In genomic region chr13:20142019-20142926, GRCh38 we compare ENCODE assay signal across 33 cellular contexts. TPM values are rescaled to one million over a fixed set of nuclear protein-coding genes. Genes with fewer than 3 reads are reported as not detected.
DNase-seq lines count a peak whose midpoint lies in the region; ATAC-seq and TF ChIP-seq lines count a peak whose summit lies in the region.
"Had no signal": no experiment of that assay in that cellular context is flagged by ENCODE, and none has a peak within 500 bp of the region (broad histone marks: within the 10 kb centered on the region; RNA-seq: fewer than 3 reads in every experiment).

No MANE protein-coding gene starts in this region.

- H3K18ac ChIP-seq in IMR-90 (ENCODE audit: low read depth, low read length), result no peak overlapping the region

- H3K56ac ChIP-seq in IMR-90 (ENCODE audit: extremely low read depth, insufficient read depth, low read length), result no peak overlapping the region

- H3K4me1 ChIP-seq in IMR-90 (ENCODE audit: control insufficient read depth, insufficient read depth, low read length) (peaks cover 2% of the 10 kb centered on the region; the same call in 1 of the 2 replicates), suprapubic skin (peaks cover 11% of the 10 kb centered on the region)

- H3K4me1 Mint-ChIP-seq in activated CD4-positive, alpha-beta memory T cell treated with anti-CD3 and anti-CD28 coated beads, Interleukin-2, amount 10 ng/mL, durations not matched to agents 7 days and 5 days, result peaks cover 1% of the 10 kb centered on the region
- peaks cover 3% of the 10 kb centered on the region for H3K4me1 Mint-ChIP-seq in activated CD4-positive, alpha-beta memory T cell treated with anti-CD3 and anti-CD28 coated beads for 36 hours (ENCODE audit: low read depth)
- no peaks in the 10 kb centered on the region for H3K4me1 Mint-ChIP-seq in natural killer cell treated with Interleukin-12 subunit alpha and Interleukin-12 subunit beta and Interleukin-15 and Interleukin-18, amount 100 ng/mL, for 72 hours (ENCODE audit: low read depth in 2 of 2)
- H3K4me1 Mint-ChIP-seq in activated T-helper 1 cell treated with anti-CD3 and anti-CD28 coated beads, Interleukin-12 subunit alpha, Interleukin-12 subunit beta, Interleukin-2, Interleukin-4 antibody, amounts not matched to agents 30 ng/mL and 10 ng/mL and 1 ng/mL, durations not matched to agents 14 hours and 24 hours and 36 hours (ENCODE audit: low read depth), result peaks cover 4% of the 10 kb centered on the region
- H3K4me1 Mint-ChIP-seq in MCF 10A (ENCODE audit: insufficient read depth, unreplicated experiment), result no peaks in the 10 kb centered on the region
- H3K4me1 Mint-ChIP-seq: activated CD4-positive, alpha-beta T cell treated with anti-CD3 and anti-CD28 coated beads for 36 hours; neural crest cell had no signal

- dilution Hi-C loops in IMR-90 (cut with HindIII; ENCODE audit: low sequenced_read_pairs, unreplicated experiment), result no loop called here

- DNase-seq in activated CD4-positive, alpha-beta memory T cell treated with anti-CD3 and anti-CD28 coated beads, Interleukin-2, amount 10 ng/mL, durations not matched to agents 7 days and 5 days, result peak; percentile 6
- no peak for DNase-seq in activated CD4-positive, alpha-beta memory T cell treated with anti-CD3 and anti-CD28 coated beads for 36 hours
- no peak for DNase-seq in IMR-90
- DNase-seq in natural killer cell treated with Interleukin-12 subunit alpha and Interleukin-12 subunit beta and Interleukin-15 and Interleukin-18, amount 100 ng/mL, for 72 hours (ENCODE audit: low spot score), result peak; percentile 58
- no peak for DNase-seq in suprapubic skin (ENCODE audit: low spot score in 2 of 2)
- no peak for DNase-seq in activated T-helper 1 cell treated with anti-CD3 and anti-CD28 coated beads, Interleukin-12 subunit alpha, Interleukin-12 subunit beta, Interleukin-2, Interleukin-4 antibody, amounts not matched to agents 30 ng/mL and 10 ng/mL and 1 ng/mL, durations not matched to agents 14 hours and 24 hours and 36 hours (ENCODE audit: low spot score)
- no peak for DNase-seq in MCF 10A (ENCODE audit: unreplicated experiment)
- DNase-seq: activated CD4-positive, alpha-beta T cell treated with anti-CD3 and anti-CD28 coated beads for 36 hours; activated gamma-delta T cell; activated naive CD8-positive, alpha-beta T cell treated with anti-CD3 and anti-CD28 coated beads for 36 hours; activated T-cell treated with anti-CD3 and anti-CD28 coated beads, Interleukin-2, amount 50 U/mL, for 1 hour; aorta; caudate nucleus; cortex of kidney; effector memory CD4-positive, alpha-beta T cell; erythroblast; GOT3; mesenchymal stem cell; NCI-H1417; NCI-H2029 treated with DMSO at 0.1 percent for 48 hours; NCI-H446; NCI-H748 treated with DMSO at 0.1 percent for 48 hours; stimulated activated CD4-positive, alpha-beta T cell treated with anti-CD3 and anti-CD28 coated beads, Interleukin-4, amount 100 ng/mL, for 24 hours; T-helper 9 cell had no signal

- H3K4me2 ChIP-seq in IMR-90 (ENCODE audit: low read depth, low read length), result no peak overlapping the region
- H3K4me2 ChIP-seq: KMS-11 had no signal

- peaks cover 63% of the 10 kb centered on the region for H3K27me3 Mint-ChIP-seq in activated CD4-positive, alpha-beta memory T cell treated with anti-CD3 and anti-CD28 coated beads, Interleukin-2, amount 10 ng/mL, durations not matched to agents 7 days and 5 days
- peaks cover 50% of the 10 kb centered on the region for H3K27me3 Mint-ChIP-seq in activated CD4-positive, alpha-beta memory T cell treated with anti-CD3 and anti-CD28 coated beads for 36 hours
- peaks cover 17 to 48% of the 10 kb centered on the region in 2 donors for H3K27me3 Mint-ChIP-seq in natural killer cell treated with Interleukin-12 subunit alpha and Interleukin-12 subunit beta and Interleukin-15 and Interleukin-18, amount 100 ng/mL, for 72 hours
- peaks cover 68% of the 10 kb centered on the region for H3K27me3 Mint-ChIP-seq in activated T-helper 1 cell treated with anti-CD3 and anti-CD28 coated beads, Interleukin-12 subunit alpha, Interleukin-12 subunit beta, Interleukin-2, Interleukin-4 antibody, amounts not matched to agents 30 ng/mL and 10 ng/mL and 1 ng/mL, durations not matched to agents 14 hours and 24 hours and 36 hours (ENCODE audit: insufficient read depth)
- no peaks in the 10 kb centered on the region for H3K27me3 Mint-ChIP-seq in MCF 10A (ENCODE audit: insufficient read depth, unreplicated experiment)

- H2BK120ac ChIP-seq in IMR-90 (ENCODE audit: low read depth, low read length), result no peak overlapping the region

- H3K36me3 Mint-ChIP-seq in activated CD4-positive, alpha-beta memory T cell treated with anti-CD3 and anti-CD28 coated beads, Interleukin-2, amount 10 ng/mL, durations not matched to agents 7 days and 5 days (ENCODE audit: low read depth), result no peaks in the 10 kb centered on the region
- no peaks in the 10 kb centered on the region for H3K36me3 Mint-ChIP-seq in activated CD4-positive, alpha-beta memory T cell treated with anti-CD3 and anti-CD28 coated beads for 36 hours
- no peaks in the 10 kb centered on the region for H3K36me3 Mint-ChIP-seq in natural killer cell treated with Interleukin-12 subunit alpha and Interleukin-12 subunit beta and Interleukin-15 and Interleukin-18, amount 100 ng/mL, for 72 hours
- H3K36me3 Mint-ChIP-seq in activated T-helper 1 cell treated with anti-CD3 and anti-CD28 coated beads, Interleukin-12 subunit alpha, Interleukin-12 subunit beta, Interleukin-2, Interleukin-4 antibody, amounts not matched to agents 30 ng/mL and 10 ng/mL and 1 ng/mL, durations not matched to agents 14 hours and 24 hours and 36 hours (ENCODE audit: low read depth), result no peaks in the 10 kb centered on the region
- H3K36me3 Mint-ChIP-seq in MCF 10A (ENCODE audit: insufficient read depth, unreplicated experiment), result no peaks in the 10 kb centered on the region
- H3K36me3 Mint-ChIP-seq: CD8-positive, alpha-beta T cell had no signal

- CTCF ChIA-PET in activated CD4-positive, alpha-beta memory T cell treated with anti-CD3 and anti-CD28 coated beads, Interleukin-2, amount 10 ng/mL, durations not matched to agents 7 days and 5 days (lab: Charles Lee), result interaction anchor here (1.5 kb wide), 1 partner anchor 157 kb away, joined by 3 read pairs; no protein-coding TSS in a partner anchor
- CTCF ChIA-PET in activated CD4-positive, alpha-beta memory T cell treated with anti-CD3 and anti-CD28 coated beads for 36 hours (lab: Charles Lee), result no interaction called here
- CTCF ChIA-PET in IMR-90 (lab: Yijun Ruan, JAX) (no interaction called here), MCF 10A (lab: Yijun Ruan, JAX) (no interaction called here)

- peaks cover 1% of the 10 kb centered on the region; the same call in 1 of the 2 replicates for H3K36me3 ChIP-seq in IMR-90 (ENCODE audit: control insufficient read depth, insufficient read depth, low read length)
- no peaks in the 10 kb centered on the region for H3K36me3 ChIP-seq in suprapubic skin

- POLR2A ChIA-PET in activated CD4-positive, alpha-beta memory T cell treated with anti-CD3 and anti-CD28 coated beads, Interleukin-2, amount 10 ng/mL, durations not matched to agents 7 days and 5 days (lab: Charles Lee), result no interaction called here
- POLR2A ChIA-PET in activated CD4-positive, alpha-beta memory T cell treated with anti-CD3 and anti-CD28 coated beads for 36 hours (lab: Charles Lee), result no interaction called here
- POLR2A ChIA-PET in IMR-90 (lab: Charles Lee; ENCODE audit: unreplicated experiment) (no interaction called here), MCF 10A (lab: Yijun Ruan, JAX) (interaction anchor here (0.7 kb wide), 2 partner anchors 98 to 824 kb away, joined by 3 read pairs; no protein-coding TSS in a partner anchor)

- intact Hi-C loops in activated CD4-positive, alpha-beta memory T cell treated with anti-CD3 and anti-CD28 coated beads for 36 hours (cut with micrococcal nuclease), result no loop called here
- intact Hi-C loops in IMR-90 (cut with micrococcal nuclease) (no loop called here), MCF 10A (cut with micrococcal nuclease) (no loop called here)
- intact Hi-C loops in activated T-helper 1 cell treated with anti-CD3 and anti-CD28 coated beads, Interleukin-12 subunit alpha, Interleukin-12 subunit beta, Interleukin-2, Interleukin-4 antibody, amounts not matched to agents 30 ng/mL and 10 ng/mL and 1 ng/mL, durations not matched to agents 14 hours and 24 hours and 36 hours (cut with micrococcal nuclease), result no loop called here

- no peak overlapping the region for H2AK5ac ChIP-seq in IMR-90 (ENCODE audit: low read depth, low read length)

- H2BK15ac ChIP-seq in IMR-90 (ENCODE audit: low read depth, low read length), result no peak overlapping the region

- 49% methylated on average over 45 of the region's 84 CpGs; no CpG with 5 or more reads in 1 of the 2 experiments for WGBS in IMR-90 (ENCODE audit: extremely low coverage in 2 of 2, insufficient read length in 1 of 2), 2 experiments
- WGBS in suprapubic skin, result 62% methylated on average over 24 of the region's 84 CpGs

- H3K27ac ChIP-seq in IMR-90 (ENCODE audit: insufficient read depth, low read length) (no peak overlapping the region), suprapubic skin (no peak overlapping the region)
- H3K27ac ChIP-seq: HL-60, KMS-11 had no signal

- TF ChIP-seq EP300 in suprapubic skin (IDR thresholded peaks at IDR 0.05), result no peak

- H3K4me3 ChIP-seq in IMR-90 (ENCODE audit: insufficient read depth, low read depth, low read length) (no peak overlapping the region), suprapubic skin (peak overlapping the region; percentile 32)

- no peak for TF ChIP-seq CTCF in IMR-90 (conservative IDR thresholded peaks at IDR 0.05; ENCODE audit: low read depth, low read length)
- TF ChIP-seq CTCF in suprapubic skin (IDR thresholded peaks at IDR 0.05), result no peak
- no peak for TF ChIP-seq CTCF in MCF 10A (IDR thresholded peaks at IDR 0.05; ENCODE audit: unreplicated experiment)

- BruUV-seq in IMR-90 (replicated peaks; lab: Mats Ljungman, UMichigan) (no TSS peak), MCF 10A (replicated peaks; lab: Mats Ljungman, UMichigan) (no TSS peak)

- H3K14ac ChIP-seq in IMR-90 (replicated peaks; ENCODE audit: low read depth, low read length), result no peak overlapping the region

- no peak overlapping the region for H4K91ac ChIP-seq in IMR-90 (ENCODE audit: insufficient read depth, low read depth, low read length)

- no peak for TF ChIP-seq RAD21 in IMR-90 (IDR thresholded peaks at IDR 0.05; ENCODE audit: low read length)

- H4K5ac ChIP-seq in IMR-90 (ENCODE audit: low read depth, low read length), result no peak overlapping the region

- no peak overlapping the region for H4K8ac ChIP-seq in IMR-90 (ENCODE audit: low read depth in 2 of 2, low read length in 2 of 2)

- H3K9me1 ChIP-seq in IMR-90 (ENCODE audit: insufficient read depth, low read length), result no peaks in the 10 kb centered on the region

- no peaks in the 10 kb centered on the region for H4K20me1 ChIP-seq in IMR-90 (ENCODE audit: insufficient read depth, low read length)

- ATAC-seq in IMR-90 (ENCODE audit: low read depth) (no peak), GM21528 (IDR thresholded peaks at IDR 0.05; ENCODE audit: low FRiP score, unreplicated experiment) (no peak)
- ATAC-seq in natural killer cell treated with Interleukin-12 subunit alpha and Interleukin-12 subunit beta and Interleukin-15 and Interleukin-18, amount 100 ng/mL, for 72 hours, result no peak
- ATAC-seq: activated CD4-positive, alpha-beta T cell treated with anti-CD3 and anti-CD28 coated beads for 36 hours; CD8-positive, alpha-beta T cell; left lobe of liver; Panc1; sciatic nerve had no signal

- H3K79me1 ChIP-seq in IMR-90 (ENCODE audit: low read depth in 1 of 2, low read length in 2 of 2), result no peaks in the 10 kb centered on the region

- H2AK9ac ChIP-seq in IMR-90 (replicated peaks; ENCODE audit: low read depth, low read length, poor library complexity), result no peak overlapping the region

- H3K9me3 Mint-ChIP-seq in activated CD4-positive, alpha-beta memory T cell treated with anti-CD3 and anti-CD28 coated beads, Interleukin-2, amount 10 ng/mL, durations not matched to agents 7 days and 5 days, result no peaks in the 10 kb centered on the region
- H3K9me3 Mint-ChIP-seq in activated CD4-positive, alpha-beta memory T cell treated with anti-CD3 and anti-CD28 coated beads for 36 hours, result no peaks in the 10 kb centered on the region
- no peaks in the 10 kb centered on the region for H3K9me3 Mint-ChIP-seq in natural killer cell treated with Interleukin-12 subunit alpha and Interleukin-12 subunit beta and Interleukin-15 and Interleukin-18, amount 100 ng/mL, for 72 hours
- H3K9me3 Mint-ChIP-seq in activated T-helper 1 cell treated with anti-CD3 and anti-CD28 coated beads, Interleukin-12 subunit alpha, Interleukin-12 subunit beta, Interleukin-2, Interleukin-4 antibody, amounts not matched to agents 30 ng/mL and 10 ng/mL and 1 ng/mL, durations not matched to agents 14 hours and 24 hours and 36 hours, result no peaks in the 10 kb centered on the region
- no peaks in the 10 kb centered on the region for H3K9me3 Mint-ChIP-seq in MCF 10A (ENCODE audit: unreplicated experiment)
- H3K9me3 Mint-ChIP-seq: activated naive CD8-positive, alpha-beta T cell treated with anti-CD3 and anti-CD28 coated beads for 36 hours; CD8-positive, alpha-beta T cell; neural crest cell had no signal

- no peak overlapping the region for H2BK20ac ChIP-seq in IMR-90 (ENCODE audit: low read depth, low read length)

- no peak overlapping the region for H3K4me3 Mint-ChIP-seq in activated CD4-positive, alpha-beta memory T cell treated with anti-CD3 and anti-CD28 coated beads, Interleukin-2, amount 10 ng/mL, durations not matched to agents 7 days and 5 days
- no peak overlapping the region for H3K4me3 Mint-ChIP-seq in activated CD4-positive, alpha-beta memory T cell treated with anti-CD3 and anti-CD28 coated beads for 36 hours
- H3K4me3 Mint-ChIP-seq in natural killer cell treated with Interleukin-12 subunit alpha and Interleukin-12 subunit beta and Interleukin-15 and Interleukin-18, amount 100 ng/mL, for 72 hours, result no peak overlapping the region
- H3K4me3 Mint-ChIP-seq in activated T-helper 1 cell treated with anti-CD3 and anti-CD28 coated beads, Interleukin-12 subunit alpha, Interleukin-12 subunit beta, Interleukin-2, Interleukin-4 antibody, amounts not matched to agents 30 ng/mL and 10 ng/mL and 1 ng/mL, durations not matched to agents 14 hours and 24 hours and 36 hours, result no peak overlapping the region
- no peak overlapping the region for H3K4me3 Mint-ChIP-seq in MCF 10A (ENCODE audit: unreplicated experiment)
- H3K4me3 Mint-ChIP-seq: activated CD4-positive, alpha-beta T cell treated with anti-CD3 and anti-CD28 coated beads for 36 hours; activated naive CD8-positive, alpha-beta T cell treated with anti-CD3 and anti-CD28 coated beads for 36 hours; CD8-positive, alpha-beta T cell; neural crest cell had no signal

- TF ChIP-seq POLR2A in IMR-90 (IDR thresholded peaks at IDR 0.05; ENCODE audit: low read depth, low read length) (no peak), suprapubic skin (IDR thresholded peaks at IDR 0.05) (no peak)

- H2AFZ ChIP-seq in IMR-90 (replicated peaks; ENCODE audit: low read length, poor library complexity), result peak overlapping the region; percentile 29

- no peaks in the 10 kb centered on the region for H3K9me3 ChIP-seq in IMR-90 (ENCODE audit: control insufficient read depth, insufficient read depth, low read length)
- H3K9me3 ChIP-seq in suprapubic skin, result no peaks in the 10 kb centered on the region

- no peak overlapping the region for H3K23ac ChIP-seq in IMR-90 (ENCODE audit: low read depth, low read length)

- no peak overlapping the region for H3K4ac ChIP-seq in IMR-90 (ENCODE audit: low read depth, low read length)

- in situ Hi-C loops in IMR-90 (cut with MboI; ENCODE audit: low sequenced_read_pairs), result no loop called here

- H2BK5ac ChIP-seq in IMR-90 (ENCODE audit: low read depth, low read length, poor library complexity, severe bottlenecking), result no peak overlapping the region

- no peak overlapping the region for H3K27ac Mint-ChIP-seq in activated CD4-positive, alpha-beta memory T cell treated with anti-CD3 and anti-CD28 coated beads, Interleukin-2, amount 10 ng/mL, durations not matched to agents 7 days and 5 days
- H3K27ac Mint-ChIP-seq in activated CD4-positive, alpha-beta memory T cell treated with anti-CD3 and anti-CD28 coated beads for 36 hours, result no peak overlapping the region
- H3K27ac Mint-ChIP-seq in natural killer cell treated with Interleukin-12 subunit alpha and Interleukin-12 subunit beta and Interleukin-15 and Interleukin-18, amount 100 ng/mL, for 72 hours, result no peak overlapping the region
- H3K27ac Mint-ChIP-seq in activated T-helper 1 cell treated with anti-CD3 and anti-CD28 coated beads, Interleukin-12 subunit alpha, Interleukin-12 subunit beta, Interleukin-2, Interleukin-4 antibody, amounts not matched to agents 30 ng/mL and 10 ng/mL and 1 ng/mL, durations not matched to agents 14 hours and 24 hours and 36 hours, result no peak overlapping the region
- H3K27ac Mint-ChIP-seq in MCF 10A (ENCODE audit: low read depth, unreplicated experiment), result no peak overlapping the region
- H3K27ac Mint-ChIP-seq: activated CD4-positive, alpha-beta T cell treated with anti-CD3 and anti-CD28 coated beads for 36 hours; activated naive CD8-positive, alpha-beta T cell treated with anti-CD3 and anti-CD28 coated beads for 36 hours; CD8-positive, alpha-beta T cell had no signal

- H3K9ac ChIP-seq in IMR-90 (ENCODE audit: low read depth, low read length), result no peak overlapping the region
- H3K9ac ChIP-seq: KMS-11 had no signal

- peaks cover 19% of the 10 kb centered on the region; the same call in 1 of the 2 replicates for H3K27me3 ChIP-seq in IMR-90 (ENCODE audit: control insufficient read depth, insufficient read depth, low read length)
- peaks cover 69% of the 10 kb centered on the region for H3K27me3 ChIP-seq in suprapubic skin

RNA-seq across cellular contexts. Expression of gene GJA3, which starts 18.6 kb away (rescaled TPM):
- under 1 TPM; 0.13 to 0.23 TPM for total RNA-seq in activated CD4-positive, alpha-beta memory T cell treated with anti-CD3 and anti-CD28 coated beads, Interleukin-2, amount 10 ng/mL, durations not matched to agents 7 days and 5 days
- total RNA-seq in activated CD4-positive, alpha-beta memory T cell treated with anti-CD3 and anti-CD28 coated beads for 36 hours, result under 1 TPM; 0.14 to 0.29 TPM
- total RNA-seq in IMR-90 (2012; rRNA removed) (2.7 and 3.6 TPM in 2 replicates), suprapubic skin (under 1 TPM in 3 of 4 donors, not detected in 1; 0.25 to 0.94 (median 0.30) TPM), MCF 10A (2022) (3.0 and 4.7 TPM in 2 replicates)
- 1.2 and 1.5 TPM in 2 replicates for polyA plus RNA-seq in IMR-90 (2012; rRNA removed)
- polyA plus RNA-seq in IMR-90 (2012; cell fraction: cytosol; rRNA removed), result 0.80 and 1.1 TPM in 2 replicates
- polyA plus RNA-seq in IMR-90 (2012; cell fraction: nucleus; rRNA removed; ENCODE audit: low replicate concordance), result 0.63 and 0.79 TPM in 2 replicates
- total RNA-seq in natural killer cell treated with Interleukin-12 subunit alpha and Interleukin-12 subunit beta and Interleukin-15 and Interleukin-18, amount 100 ng/mL, for 72 hours, result under 1 TPM; 0.05 to 0.33 TPM
- not detected in 2 replicates for total RNA-seq in activated T-helper 1 cell treated with anti-CD3 and anti-CD28 coated beads, Interleukin-12 subunit alpha, Interleukin-12 subunit beta, Interleukin-2, Interleukin-4 antibody, amounts not matched to agents 30 ng/mL and 10 ng/mL and 1 ng/mL, durations not matched to agents 14 hours and 24 hours and 36 hours
- total RNA-seq: neural crest cell, sciatic nerve, subcutaneous adipose tissue had no signal

RNA-seq across cellular contexts. Expression of gene GJB2, which starts 50.5 kb away (rescaled TPM):
- total RNA-seq in activated CD4-positive, alpha-beta memory T cell treated with anti-CD3 and anti-CD28 coated beads, Interleukin-2, amount 10 ng/mL, durations not matched to agents 7 days and 5 days, result 1 to 10 TPM; 5.6 to 5.8 TPM
- total RNA-seq in activated CD4-positive, alpha-beta memory T cell treated with anti-CD3 and anti-CD28 coated beads for 36 hours, result 1 to 10 TPM; 5.0 to 5.1 TPM
- total RNA-seq in IMR-90 (2012; rRNA removed) (under 0.01 TPM in 2 replicates), suprapubic skin (100 to 1,000 TPM in 1 of 4 donors, 10 to 100 TPM in 3; 32.8 to 129 (median 77.5) TPM), MCF 10A (2022) (12.9 and 15.5 TPM in 2 replicates)
- 0.09 and 0.17 TPM in 2 replicates for polyA plus RNA-seq in IMR-90 (2012; rRNA removed)
- 0.10 and 0.30 TPM in 2 replicates for polyA plus RNA-seq in IMR-90 (2012; cell fraction: cytosol; rRNA removed)
- polyA plus RNA-seq in IMR-90 (2012; cell fraction: nucleus; rRNA removed; ENCODE audit: low replicate concordance), result 0.52 and 2.5 TPM in 2 replicates
- total RNA-seq in natural killer cell treated with Interleukin-12 subunit alpha and Interleukin-12 subunit beta and Interleukin-15 and Interleukin-18, amount 100 ng/mL, for 72 hours, result 1 to 10 TPM in 1 of 2 donors, under 1 TPM in 1; 0.17 to 6.0 TPM
- 2.9 TPM in 2 replicates for total RNA-seq in activated T-helper 1 cell treated with anti-CD3 and anti-CD28 coated beads, Interleukin-12 subunit alpha, Interleukin-12 subunit beta, Interleukin-2, Interleukin-4 antibody, amounts not matched to agents 30 ng/mL and 10 ng/mL and 1 ng/mL, durations not matched to agents 14 hours and 24 hours and 36 hours
- total RNA-seq: CD8-positive, alpha-beta T cell; neural crest cell; subcutaneous adipose tissue had no signal

Comparison
In these comparisons a context has a peak if more than half of its experiments do, and no peak if none do; other contexts are left out.
1. DNase-seq: peak in activated CD4-positive, alpha-beta memory T cell treated with anti-CD3 and anti-CD28 coated beads, Interleukin-2, amount 10 ng/mL, durations not matched to agents 7 days and 5 days (single experiment) and natural killer cell treated with Interleukin-12 subunit alpha and Interleukin-12 subunit beta and Interleukin-15 and Interleukin-18, amount 100 ng/mL, for 72 hours (single experiment); none in activated CD4-positive, alpha-beta memory T cell treated with anti-CD3 and anti-CD28 coated beads for 36 hours (single experiment), IMR-90 (single experiment), suprapubic skin (0 of 2), activated T-helper 1 cell treated with anti-CD3 and anti-CD28 coated beads, Interleukin-12 subunit alpha, Interleukin-12 subunit beta, Interleukin-2, Interleukin-4 antibody, amounts not matched to agents 30 ng/mL and 10 ng/mL and 1 ng/mL, durations not matched to agents 14 hours and 24 hours and 36 hours (single experiment) and MCF 10A (single experiment).